8 cellular contexts compared by ENCODE assay signal in genomic region chr1:46340404-46341221, GRCh38. TPM values are rescaled to one million over a fixed set of nuclear protein-coding genes. Genes with fewer than 3 reads are reported as not detected.
DNase-seq lines count a peak whose midpoint lies in the region; ATAC-seq and TF ChIP-seq lines count a peak whose summit lies in the region.

Gene NSUN4 (plus strand): TSS chr1:46340807. CDS start chr1:46340827, 20 bp downstream.

- no peaks in the 10 kb centered on the region for H3K9me3 ChIP-seq in CD4-positive, CD25-positive, alpha-beta regulatory T cell (ENCODE audit: control insufficient read depth in 2 of 2, low read length in 2 of 2)
- H3K9me3 ChIP-seq in duodenal mucosa (ENCODE audit: control insufficient read depth in 1 of 2, low read length in 2 of 2) = no peaks in the 10 kb centered on the region

- POLR2A ChIA-PET in activated CD4-positive, alpha-beta memory T cell treated with anti-CD3 and anti-CD28 coated beads, Interleukin-2, amount 10 ng/mL, durations not matched to agents 7 days and 5 days (lab: Charles Lee) = interaction anchor here (0.6 to 3.9 kb wide), 13 partner anchors 9 to 128 kb away, joined by 3 to 41 read pairs (median 4); partner anchors contain the start of genes LRRC41, RAD54L and UQCRH

- H3K36me3 ChIP-seq in CD4-positive, CD25-positive, alpha-beta regulatory T cell (ENCODE audit: control insufficient read depth, insufficient read depth, low read length) = peaks cover 21% of the 10 kb centered on the region
- peaks cover 17 to 19% of the 10 kb centered on the region in 2 donors for H3K36me3 ChIP-seq in duodenal mucosa (ENCODE audit: control insufficient read depth in 1 of 2, insufficient read depth in 2 of 2, low read length in 2 of 2)

- ATAC-seq in CD4-positive, CD25-positive, alpha-beta regulatory T cell (ENCODE audit: low read depth in 2 of 2) = peak; percentile 89 to 92
- ATAC-seq in GM19395 (IDR thresholded peaks at IDR 0.05; ENCODE audit: unreplicated experiment) = peak; percentile 86
- ATAC-seq in HG03571 (IDR thresholded peaks at IDR 0.05; ENCODE audit: unreplicated experiment) = peak; percentile 80

- H3K4me1 ChIP-seq in CD4-positive, CD25-positive, alpha-beta regulatory T cell (ENCODE audit: control insufficient read depth, insufficient read depth, low read length, poor library complexity, severe bottlenecking) = peaks cover 15% of the 10 kb centered on the region
- peaks cover 11 to 13% of the 10 kb centered on the region in 2 donors for H3K4me1 ChIP-seq in duodenal mucosa (ENCODE audit: control insufficient read depth in 1 of 2, insufficient read depth in 2 of 2, low read length in 2 of 2)

- CTCF ChIA-PET in activated CD4-positive, alpha-beta memory T cell treated with anti-CD3 and anti-CD28 coated beads, Interleukin-2, amount 10 ng/mL, durations not matched to agents 7 days and 5 days (lab: Charles Lee) = interaction anchor here (0.7 to 3.0 kb wide), 12 partner anchors 8 to 96 kb away, joined by 3 to 17 read pairs (median 6); partner anchors contain the start of genes LRRC41, RAD54L and UQCRH

- H3K9ac ChIP-seq in duodenal mucosa (ENCODE audit: low read depth in 1 of 2, low read length in 2 of 2) = peak within 1 kb of the TSS; percentile 97

- peak within 1 kb of the TSS; percentile 99 for H3K27ac Mint-ChIP-seq in CD4-positive, CD25-positive, alpha-beta regulatory T cell
- peak within 1 kb of the TSS; percentile 95 for H3K27ac Mint-ChIP-seq in activated CD4-positive, alpha-beta memory T cell treated with anti-CD3 and anti-CD28 coated beads, Interleukin-2, amount 10 ng/mL, durations not matched to agents 7 days and 5 days

- intact Hi-C loops in lower leg skin (cut with DNase I; ENCODE audit: low total_unique reads) = no loop called here

- peaks cover 23% of the 10 kb centered on the region for H3K36me3 Mint-ChIP-seq in CD4-positive, CD25-positive, alpha-beta regulatory T cell
- H3K36me3 Mint-ChIP-seq in activated CD4-positive, alpha-beta memory T cell treated with anti-CD3 and anti-CD28 coated beads, Interleukin-2, amount 10 ng/mL, durations not matched to agents 7 days and 5 days (ENCODE audit: low read depth) = peaks cover 24% of the 10 kb centered on the region

- peak in 1 of 3 donors; percentile 41 for TF ChIP-seq CTCF in lower leg skin (IDR thresholded peaks at IDR 0.05)

- peak in 1 of 2 donors; percentile 19 for TF ChIP-seq POLR2A in lower leg skin (IDR thresholded peaks at IDR 0.05)

- H3K27me3 ChIP-seq in CD4-positive, CD25-positive, alpha-beta regulatory T cell (ENCODE audit: control insufficient read depth, insufficient read depth, low read length) = no peaks in the 10 kb centered on the region
- no peaks in the 10 kb centered on the region for H3K27me3 ChIP-seq in duodenal mucosa (ENCODE audit: control insufficient read depth in 1 of 2, insufficient read depth in 2 of 2, low read length in 2 of 2)

- peak within 1 kb of the TSS; percentile 94 to 100 (median 98) for H3K4me3 Mint-ChIP-seq in CD4-positive, CD25-positive, alpha-beta regulatory T cell
- H3K4me3 Mint-ChIP-seq in activated CD4-positive, alpha-beta memory T cell treated with anti-CD3 and anti-CD28 coated beads, Interleukin-2, amount 10 ng/mL, durations not matched to agents 7 days and 5 days = peak within 1 kb of the TSS; percentile 98

- no peaks in the 10 kb centered on the region for H3K27me3 Mint-ChIP-seq in CD4-positive, CD25-positive, alpha-beta regulatory T cell
- no peaks in the 10 kb centered on the region for H3K27me3 Mint-ChIP-seq in activated CD4-positive, alpha-beta memory T cell treated with anti-CD3 and anti-CD28 coated beads, Interleukin-2, amount 10 ng/mL, durations not matched to agents 7 days and 5 days

- DNase-seq in CD4-positive, CD25-positive, alpha-beta regulatory T cell = peak; percentile 77 to 91 (median 86)
- DNase-seq in NCI-H774 (lab: John Stamatoyannopoulos, UW) (peak; percentile 97), lower leg skin (ENCODE audit: low spot score in 2 of 2) (peak; percentile 93 to 98)
- DNase-seq in activated CD4-positive, alpha-beta memory T cell treated with anti-CD3 and anti-CD28 coated beads, Interleukin-2, amount 10 ng/mL, durations not matched to agents 7 days and 5 days = peak; percentile 88
- peak; percentile 72 to 80 for DNase-seq in stimulated activated CD4-positive, alpha-beta T cell treated with anti-CD3 and anti-CD28 coated beads, Interleukin-4, amount 100 ng/mL, for 48 hours (ENCODE audit: low read depth in 2 of 2)

- peak within 1 kb of the TSS; percentile 95 for H3K4me3 ChIP-seq in CD4-positive, CD25-positive, alpha-beta regulatory T cell (ENCODE audit: low read depth, low read length)
- H3K4me3 ChIP-seq in duodenal mucosa (ENCODE audit: low read depth in 1 of 2, low read length in 2 of 2) (peak within 1 kb of the TSS; percentile 98 to 99), lower leg skin (ENCODE audit: low read depth, poor library complexity, severe bottlenecking) (peak within 1 kb of the TSS; percentile 59)

- no peaks in the 10 kb centered on the region for H3K9me3 Mint-ChIP-seq in CD4-positive, CD25-positive, alpha-beta regulatory T cell
- H3K9me3 Mint-ChIP-seq in activated CD4-positive, alpha-beta memory T cell treated with anti-CD3 and anti-CD28 coated beads, Interleukin-2, amount 10 ng/mL, durations not matched to agents 7 days and 5 days = no peaks in the 10 kb centered on the region

- peaks cover 9 to 59% (median 37%) of the 10 kb centered on the region in 4 donors for H3K4me1 Mint-ChIP-seq in CD4-positive, CD25-positive, alpha-beta regulatory T cell
- peaks cover 40% of the 10 kb centered on the region for H3K4me1 Mint-ChIP-seq in activated CD4-positive, alpha-beta memory T cell treated with anti-CD3 and anti-CD28 coated beads, Interleukin-2, amount 10 ng/mL, durations not matched to agents 7 days and 5 days

- WGBS in lower leg skin, 2 donors = 0% methylated on average over 47 to 53 of the region's 53 CpGs

- H3K27ac ChIP-seq in CD4-positive, CD25-positive, alpha-beta regulatory T cell (ENCODE audit: insufficient read depth, low read length, poor library complexity, severe bottlenecking) = peak within 1 kb of the TSS; percentile 98
- H3K27ac ChIP-seq in duodenal mucosa (ENCODE audit: low read depth, low read length) = peak within 1 kb of the TSS; percentile 97

RNA-seq across cellular contexts. Expression of gene NSUN4, which starts in this region (rescaled TPM):
- 33.4 TPM for total RNA-seq in CD4-positive, CD25-positive, alpha-beta regulatory T cell
- 10 to 100 TPM; 10.8 to 19.6 (median 15.7) TPM for polyA plus RNA-seq in CD4-positive, CD25-positive, alpha-beta regulatory T cell
- total RNA-seq in activated CD4-positive, alpha-beta memory T cell treated with anti-CD3 and anti-CD28 coated beads, Interleukin-2, amount 10 ng/mL, durations not matched to agents 7 days and 5 days = 10 to 100 TPM; 21.0 to 21.4 TPM
- total RNA-seq in lower leg skin = 10 to 100 TPM; 15.6 to 62.3 (median 22.9) TPM

Comparison
In these comparisons a context has a peak if more than half of its experiments do, and no peak if none do; other contexts are left out.
1. Peak in every context shown above with its lines: DNase-seq, ATAC-seq, H3K4me3 ChIP-seq and H3K27ac ChIP-seq.